Comparison of ENCODE assay signal across 27 cellular contexts in genomic region chr11:102359372-102359771, GRCh38.
"Had no signal": no experiment of that assay in that cellular context is flagged by ENCODE, and none has a peak within 500 bp of the region (broad histone marks: within the 10 kb centered on the region; RNA-seq: fewer than 3 reads in every experiment).

No MANE protein-coding gene starts in this region.

- H3K9me3 Mint-ChIP-seq: central memory CD8-positive, alpha-beta T cell had no signal

- H3K4me1 Mint-ChIP-seq: WTC11 had no signal

- H3K4me3 Mint-ChIP-seq: activated CD8-positive, alpha-beta T cell treated with anti-CD3 and anti-CD28 coated beads, Interleukin-2, amount 10 ng/mL, durations not matched to agents 7 days and 5 days; activated T-cell treated with anti-CD3 and anti-CD28 coated beads, Interleukin-2, amount 50 U/mL, for 24 hours; central memory CD8-positive, alpha-beta T cell; WTC11 had no signal

- H3K27me3 ChIP-seq: body of pancreas, MG63, Peyer's patch, SJSA1 had no signal

- H3K27ac ChIP-seq: body of pancreas, KMS-11, Peyer's patch, RWPE1, SJSA1 had no signal

- DNase-seq: activated CD4-positive, alpha-beta T cell treated with anti-CD3 and anti-CD28 coated beads for 48 hours; activated CD4-positive, alpha-beta T cell treated with anti-CD3 and anti-CD28 coated beads, Interleukin-2, amount 50 U/mL, for 4 hours; activated CD4-positive, CD25-positive, alpha-beta regulatory T cell treated with anti-CD3 and anti-CD28 coated beads, Interleukin-2, amount 50 U/mL, for 72 hours; activated CD8-positive, alpha-beta memory T cell treated with anti-CD3 and anti-CD28 coated beads, Interleukin-2, amount 50 U/mL, for 48 hours; activated CD8-positive, alpha-beta T cell treated with anti-CD3 and anti-CD28 coated beads, Interleukin-2, amount 10 ng/mL, durations not matched to agents 7 days and 5 days; activated effector memory CD4-positive, alpha-beta T cell treated with anti-CD3 and anti-CD28 coated beads, Interleukin-2, amount 50 U/mL, for 16 hours; activated naive CD4-positive, alpha-beta T cell treated with anti-CD3 and anti-CD28 coated beads, Interleukin-2, amount 50 U/mL, for 16 hours; activated T-cell treated with anti-CD3 and anti-CD28 coated beads, Interleukin-2, amount 50 U/mL, for 24 hours; aorta; body of pancreas; MG63; MV-4-11; NCI-H1092 treated with DMSO at 0.1 percent for 48 hours; NCI-H1436; NCI-H1694 treated with DMSO at 0.1 percent for 48 hours; NCI-H2081 treated with DMSO at 0.1 percent for 48 hours; NCI-H446; NCI-H524; Peyer's patch; Right ventricle myocardium superior; SW 1271 had no signal

- H3K9me3 ChIP-seq: body of pancreas, Peyer's patch, SJSA1 had no signal

- H3K4me2 ChIP-seq: KMS-11 had no signal

- H3K4me3 ChIP-seq: body of pancreas, MG63, Peyer's patch, SJSA1 had no signal

- H3K27me3 Mint-ChIP-seq: activated T-cell treated with anti-CD3 and anti-CD28 coated beads, Interleukin-2, amount 50 U/mL, for 24 hours; central memory CD8-positive, alpha-beta T cell had no signal

- H3K4me1 ChIP-seq: Peyer's patch had no signal

- H3K9ac ChIP-seq: KMS-11 had no signal

- ATAC-seq: activated CD8-positive, alpha-beta T cell treated with anti-CD3 and anti-CD28 coated beads, Interleukin-2, amount 10 ng/mL, durations not matched to agents 7 days and 5 days; body of pancreas; SK-N-SH treated with all-trans-retinoic acid at 6 μM for 48 hours; WTC11 had no signal

- H3K27ac Mint-ChIP-seq: activated CD8-positive, alpha-beta T cell treated with anti-CD3 and anti-CD28 coated beads, Interleukin-2, amount 10 ng/mL, durations not matched to agents 7 days and 5 days; WTC11 had no signal
